20 cellular contexts compared by ENCODE assay signal in the genomic region with DNA sequence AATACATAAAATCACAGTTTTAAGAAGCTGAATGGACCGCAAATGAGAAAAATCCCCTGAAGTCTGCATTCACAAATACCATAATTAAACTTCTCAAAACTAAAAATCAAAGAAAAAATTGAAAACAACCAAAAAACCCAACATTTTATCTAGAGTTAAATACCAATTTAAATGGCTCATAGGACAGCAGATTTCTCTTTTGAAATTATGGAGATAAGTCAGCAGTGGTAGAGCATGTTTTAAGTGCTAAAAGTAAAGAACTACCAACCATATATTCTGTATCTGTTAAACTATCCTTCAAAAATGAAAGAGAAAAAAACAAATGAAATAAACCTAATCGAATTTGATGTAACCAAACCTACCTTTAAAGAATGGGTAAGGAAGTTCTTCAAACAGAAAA.
DNase-seq lines count a peak whose midpoint lies in the region; ATAC-seq, FAIRE-seq and TF ChIP-seq lines count a peak whose summit lies in the region.
"Had no signal": no experiment of that assay in that cellular context is flagged by ENCODE, and none has a peak within 500 bp of the region (broad histone marks: within the 10 kb centered on the region; RNA-seq: fewer than 3 reads in every experiment).

No MANE protein-coding gene starts in this region.

- no peak for ATAC-seq in WTC11
- ATAC-seq in GM18520 (IDR thresholded peaks at IDR 0.05; ENCODE audit: unreplicated experiment): no peak

- POLR2A ChIA-PET in HEK293 (lab: Yijun Ruan, JAX) (no interaction called here), WTC11 (lab: Charles Lee) (no interaction called here)

- H3K9me3 Mint-ChIP-seq in WTC11: peaks cover 25% of the 10 kb centered on the region

- H3K27ac ChIP-seq in HEK293 (ENCODE audit: extremely low read depth, low read depth, low read length): no peak overlapping the region
- H3K27ac ChIP-seq: 22Rv1, BLaER1, GM23248, KMS-11 had no signal

- no peaks in the 10 kb centered on the region for H3K4me1 ChIP-seq in HEK293 (ENCODE audit: control insufficient read depth, insufficient read depth, low read length)
- H3K4me1 ChIP-seq: BLaER1 had no signal

- DNase-seq in NCI-H1694 treated with DMSO at 0.1 percent for 48 hours (lab: John Stamatoyannopoulos, UW) (peak; percentile 17), NCI-H1694 (lab: John Stamatoyannopoulos, UW) (no peak), WTC11 (ENCODE audit: low spot score) (no peak), RPMI8226 (no peak)
- DNase-seq: CD4-positive, alpha-beta memory T cell; DMS153; DND-41; EL; GM23248; HCEC 1CT; HFFc6 had no signal

- H3K9me3 ChIP-seq in HEK293 (ENCODE audit: control insufficient read depth, insufficient read depth, low read depth, low read length): no peaks in the 10 kb centered on the region
- H3K9me3 ChIP-seq: BLaER1 had no signal

- peak; percentile 25 for FAIRE-seq in A204.1 (lab: Jason Lieb, UNC)
- FAIRE-seq: G401.6, GM12891 had no signal

- H3K27me3 Mint-ChIP-seq in WTC11 (ENCODE audit: low read depth): 0 out of 2 replicates have a peak, but pooled peaks cover 3% of the 10 kb centered on the region
- H3K27me3 Mint-ChIP-seq: CD4-positive, alpha-beta memory T cell had no signal

- peaks cover 12% of the 10 kb centered on the region for H3K4me1 Mint-ChIP-seq in WTC11
- H3K4me1 Mint-ChIP-seq: CD14-positive monocyte; CD4-positive, alpha-beta memory T cell had no signal

- no peaks in the 10 kb centered on the region; a peak in 1 of 3 replicates for H3K36me3 ChIP-seq in HEK293 (ENCODE audit: control insufficient read depth in 2 of 2, insufficient read depth in 1 of 2, low read length in 2 of 2)
- H3K36me3 ChIP-seq: BLaER1 had no signal

- no peak overlapping the region for H3K27ac Mint-ChIP-seq in WTC11
- H3K27ac Mint-ChIP-seq: CD14-positive monocyte; CD4-positive, alpha-beta memory T cell; HFFc6 had no signal

- H3K4me3 Mint-ChIP-seq in WTC11: no peak overlapping the region
- H3K4me3 Mint-ChIP-seq: CD14-positive monocyte; CD4-positive, alpha-beta memory T cell; HFFc6 had no signal

- peaks cover 19% of the 10 kb centered on the region for H3K36me3 Mint-ChIP-seq in WTC11
- H3K36me3 Mint-ChIP-seq: CD14-positive monocyte; CD4-positive, alpha-beta memory T cell had no signal

- no peak for TF ChIP-seq CTCF in HEK293 (tag by site-specific recombination; IDR thresholded peaks at IDR 0.05)
- no peak for TF ChIP-seq CTCF in WTC11 (IDR thresholded peaks at IDR 0.05)

- H3K4me3 ChIP-seq in HEK293 (ENCODE audit: low read depth, low read length): no peak overlapping the region
- H3K4me3 ChIP-seq: BLaER1, GM23248 had no signal

- CTCF ChIA-PET in HEK293 (lab: Yijun Ruan, JAX) (no interaction called here), WTC11 (lab: Charles Lee) (no interaction called here)

TF ChIP-seq in HEK293, 187 proteins besides CTCF, POLR2A, EP300 and RAD21:
- TF ChIP-seq, protein P1, sequence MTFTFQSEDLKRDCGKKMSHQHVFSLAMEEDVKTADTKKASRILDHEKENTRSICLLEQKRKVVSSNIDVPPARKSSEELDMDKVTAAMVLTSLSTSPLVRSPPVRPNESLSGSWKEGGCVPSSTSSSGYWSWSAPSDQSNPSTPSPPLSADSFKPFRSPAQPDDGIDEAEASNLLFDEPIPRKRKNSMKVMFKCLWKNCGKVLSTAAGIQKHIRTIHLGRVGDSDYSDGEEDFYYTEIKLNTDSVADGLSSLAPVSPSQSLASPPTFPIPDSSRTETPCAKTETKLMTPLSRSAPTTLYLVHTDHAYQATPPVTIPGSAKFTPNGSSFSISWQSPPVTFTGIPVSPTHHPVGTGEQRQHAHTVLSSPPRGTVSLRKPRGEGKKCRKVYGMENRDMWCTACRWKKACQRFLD (tag by site-specific recombination; IDR thresholded peaks at IDR 0.05): no peak
- peak; percentile 66 for TF ChIP-seq SETDB1 (IDR thresholded peaks at IDR 0.05; ENCODE audit: insufficient read length, low read length)
- TF ChIP-seq, protein P2, sequence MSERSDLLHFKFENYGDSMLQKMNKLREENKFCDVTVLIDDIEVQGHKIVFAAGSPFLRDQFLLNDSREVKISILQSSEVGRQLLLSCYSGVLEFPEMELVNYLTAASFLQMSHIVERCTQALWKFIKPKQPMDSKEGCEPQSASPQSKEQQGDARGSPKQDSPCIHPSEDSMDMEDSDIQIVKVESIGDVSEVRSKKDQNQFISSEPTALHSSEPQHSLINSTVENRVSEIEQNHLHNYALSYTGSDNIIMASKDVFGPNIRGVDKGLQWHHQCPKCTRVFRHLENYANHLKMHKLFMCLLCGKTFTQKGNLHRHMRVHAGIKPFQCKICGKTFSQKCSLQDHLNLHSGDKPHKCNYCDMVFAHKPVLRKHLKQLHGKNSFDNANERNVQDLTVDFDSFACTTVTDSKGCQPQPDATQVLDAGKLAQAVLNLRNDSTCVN (tag by site-specific recombination; optimal IDR thresholded peaks at IDR 0.05): no peak
- no peak for TF ChIP-seq ZNF114 (tag by site-specific recombination; IDR thresholded peaks at IDR 0.05)
- no peak for TF ChIP-seq ZNF341 (tag by site-specific recombination; IDR thresholded peaks at IDR 0.05; ENCODE audit: low read depth)
- no peak for TF ChIP-seq ZNF585B (tag by site-specific recombination; IDR thresholded peaks at IDR 0.05)
- TF ChIP-seq GLI4 (tag by site-specific recombination; IDR thresholded peaks at IDR 0.05): no peak

TF ChIP-seq in WTC11, 78 proteins besides CTCF, POLR2A, EP300 and RAD21:
- TF ChIP-seq ELF4 (CRISPR knock-in tag; IDR thresholded peaks at IDR 0.05; ENCODE audit: low read depth) (no peak), ZNF317 (CRISPR knock-in tag; IDR thresholded peaks at IDR 0.05; ENCODE audit: borderline replicate concordance, low read depth) (peak; percentile 92)
TF ChIP-seq in WTC11: peak in this region for 1.
